ENCODE assay signal across 19 cellular contexts in genomic region chr6:155510879-155511278, GRCh38. TPM values are rescaled to one million over a fixed set of nuclear protein-coding genes. Genes with fewer than 3 reads are reported as not detected.
DNase-seq lines count a peak whose midpoint lies in the region; ATAC-seq and TF ChIP-seq lines count a peak whose summit lies in the region.
"Had no signal": no experiment of that assay in that cellular context is flagged by ENCODE, and none has a peak within 500 bp of the region (broad histone marks: within the 10 kb centered on the region; RNA-seq: fewer than 3 reads in every experiment).

No MANE protein-coding gene starts in this region.

- peak overlapping the region; percentile 52 for H3K27ac Mint-ChIP-seq in activated naive CD8-positive, alpha-beta T cell treated with anti-CD3 and anti-CD28 coated beads, Interleukin-2, amount 50 U/mL, for 24 hours
- H3K27ac Mint-ChIP-seq: activated T-helper 1 cell treated with anti-CD3 and anti-CD28 coated beads, Interleukin-12 subunit alpha, Interleukin-12 subunit beta, Interleukin-2, Interleukin-4 antibody, amounts not matched to agents 30 ng/mL and 10 ng/mL and 1 ng/mL, durations not matched to agents 14 hours and 24 hours and 36 hours; CD4-positive, alpha-beta memory T cell; nephron progenitor cell had no signal

- H3K9me3 ChIP-seq in osteoblast (ENCODE audit: low read depth, low read length): no peaks in the 10 kb centered on the region
- H3K9me3 ChIP-seq: sigmoid colon had no signal

- ATAC-seq in GM18502 (IDR thresholded peaks at IDR 0.05; ENCODE audit: poor library complexity, unreplicated experiment) (peak; percentile 69), GM19023 (IDR thresholded peaks at IDR 0.05; ENCODE audit: unreplicated experiment) (peak; percentile 80), HG02885 (IDR thresholded peaks at IDR 0.05; ENCODE audit: poor library complexity, unreplicated experiment) (peak; percentile 83)
- ATAC-seq in activated naive CD8-positive, alpha-beta T cell treated with anti-CD3 and anti-CD28 coated beads, Interleukin-2, amount 50 U/mL, for 24 hours: peak; percentile 86

- H3K4me2 ChIP-seq in osteoblast (ENCODE audit: insufficient read depth, low read length): no peak overlapping the region

- H3K27me3 ChIP-seq in osteoblast (ENCODE audit: insufficient read depth, low read length): no peaks in the 10 kb centered on the region
- H3K27me3 ChIP-seq: sigmoid colon had no signal

- H2AFZ ChIP-seq in osteoblast (ENCODE audit: low read length): no peak overlapping the region

- peaks cover 11% of the 10 kb centered on the region for H3K4me1 Mint-ChIP-seq in activated naive CD8-positive, alpha-beta T cell treated with anti-CD3 and anti-CD28 coated beads, Interleukin-2, amount 50 U/mL, for 24 hours
- H3K4me1 Mint-ChIP-seq: CD4-positive, alpha-beta memory T cell; IgD-negative memory B cell; nephron progenitor cell had no signal

- DNase-seq in activated naive CD8-positive, alpha-beta T cell treated with anti-CD3 and anti-CD28 coated beads, Interleukin-2, amount 50 U/mL, for 24 hours: no peak
- DNase-seq in osteoblast (ENCODE audit: insufficient read length, low spot score, missing footprints) (no peak), NCI-H187 treated with DMSO at 0.1 percent for 48 hours (lab: John Stamatoyannopoulos, UW) (no peak), dermis blood vessel endothelial cell (no peak)
- DNase-seq: CD4-positive, alpha-beta memory T cell; GF-D8; NCI-H146; nephron progenitor cell; sigmoid colon; trophoblast cell; WERI-Rb-1 had no signal

- H3K27me3 Mint-ChIP-seq in activated naive CD8-positive, alpha-beta T cell treated with anti-CD3 and anti-CD28 coated beads, Interleukin-2, amount 50 U/mL, for 24 hours: peaks cover 5% of the 10 kb centered on the region

- H3K4me3 Mint-ChIP-seq in activated naive CD8-positive, alpha-beta T cell treated with anti-CD3 and anti-CD28 coated beads, Interleukin-2, amount 50 U/mL, for 24 hours: no peak overlapping the region
- H3K4me3 Mint-ChIP-seq: activated T-helper 1 cell treated with anti-CD3 and anti-CD28 coated beads, Interleukin-12 subunit alpha, Interleukin-12 subunit beta, Interleukin-2, Interleukin-4 antibody, amounts not matched to agents 30 ng/mL and 10 ng/mL and 1 ng/mL, durations not matched to agents 14 hours and 24 hours and 36 hours; CD4-positive, alpha-beta memory T cell; IgD-negative memory B cell; nephron progenitor cell had no signal

- H3K36me3 ChIP-seq in osteoblast (ENCODE audit: insufficient read depth, low read length): no peaks in the 10 kb centered on the region
- H3K36me3 ChIP-seq: sigmoid colon, WERI-Rb-1 had no signal

- H3K9me3 Mint-ChIP-seq in activated naive CD8-positive, alpha-beta T cell treated with anti-CD3 and anti-CD28 coated beads, Interleukin-2, amount 50 U/mL, for 24 hours: peaks cover 7% of the 10 kb centered on the region
- H3K9me3 Mint-ChIP-seq: IgD-negative memory B cell had no signal

- no peak overlapping the region for H3K4me3 ChIP-seq in osteoblast (ENCODE audit: insufficient read depth, low read length)
- H3K4me3 ChIP-seq: sigmoid colon had no signal

- no peaks in the 10 kb centered on the region for H4K20me1 ChIP-seq in osteoblast (ENCODE audit: insufficient read depth, low read length)

- H3K27ac ChIP-seq in osteoblast (ENCODE audit: low read depth, low read length): no peak overlapping the region
- H3K27ac ChIP-seq: epithelial cell of prostate, sigmoid colon, WERI-Rb-1 had no signal

- H3K36me3 Mint-ChIP-seq in activated naive CD8-positive, alpha-beta T cell treated with anti-CD3 and anti-CD28 coated beads, Interleukin-2, amount 50 U/mL, for 24 hours (ENCODE audit: low read depth): peaks cover 1% of the 10 kb centered on the region
- H3K36me3 Mint-ChIP-seq: CD4-positive, alpha-beta memory T cell; IgD-negative memory B cell had no signal

- no peak for TF ChIP-seq CTCF in osteoblast (IDR thresholded peaks at IDR 0.05; ENCODE audit: extremely low read depth, low read depth, low read length)

- no peaks in the 10 kb centered on the region for H3K79me2 ChIP-seq in osteoblast (ENCODE audit: insufficient read depth, low read length)

- no peaks in the 10 kb centered on the region for H3K4me1 ChIP-seq in osteoblast (ENCODE audit: insufficient read depth, low read length)

RNA-seq across cellular contexts. Expression of gene NOX3, which starts 55.2 kb away (rescaled TPM):
- total RNA-seq in osteoblast: not detected in 2 replicates
- not detected in 2 replicates for total RNA-seq in dermis blood vessel endothelial cell
- total RNA-seq: activated T-helper 1 cell treated with anti-CD3 and anti-CD28 coated beads, Interleukin-12 subunit alpha, Interleukin-12 subunit beta, Interleukin-2, Interleukin-4 antibody, amounts not matched to agents 30 ng/mL and 10 ng/mL and 1 ng/mL, durations not matched to agents 14 hours and 24 hours and 36 hours; CD4-positive, alpha-beta memory T cell; liver; sigmoid colon; SK-MEL-5 had no signal
